Comparison of ENCODE assay signal across 16 cellular contexts in genomic region chr7:150307904-150308303, GRCh38. TPM values are rescaled to one million over a fixed set of nuclear protein-coding genes. Genes with fewer than 3 reads are reported as not detected.
"Had no signal": no experiment of that assay in that cellular context is flagged by ENCODE, and none has a peak within 500 bp of the region (broad histone marks: within the 10 kb centered on the region; RNA-seq: fewer than 3 reads in every experiment).

No MANE protein-coding gene starts in this region.

- H3K4me3 ChIP-seq: skin epidermis, transverse colon had no signal

- H3K27me3 ChIP-seq: neutrophil, transverse colon had no signal

- H3K9me3 ChIP-seq: neutrophil, transverse colon had no signal

- H3K27ac Mint-ChIP-seq: activated naive CD4-positive, alpha-beta T cell treated with anti-CD3 and anti-CD28 coated beads, Interleukin-2, amount 50 U/mL, for 24 hours; natural killer cell; T-cell had no signal

- H3K4me1 Mint-ChIP-seq: natural killer cell had no signal

- H3K27me3 Mint-ChIP-seq: activated naive CD4-positive, alpha-beta T cell treated with anti-CD3 and anti-CD28 coated beads, Interleukin-2, amount 50 U/mL, for 24 hours; T-cell had no signal

- H3K36me3 ChIP-seq: neutrophil, transverse colon had no signal

- H3K4me1 ChIP-seq: transverse colon had no signal

- DNase-seq: activated CD4-positive, CD25-positive, alpha-beta regulatory T cell treated with anti-CD3 and anti-CD28 coated beads, Interleukin-2, amount 50 U/mL, for 72 hours; erythroblast; islet precursor cell; mesenchymal stem cell; natural killer cell; stimulated activated CD4-positive, alpha-beta T cell treated with anti-CD3 and anti-CD28 coated beads, Interleukin-4, amount 100 ng/mL, for 4 hours; stimulated activated CD8-positive, alpha-beta memory T cell treated with anti-CD3 and anti-CD28 coated beads, Interleukin-4, amount 100 ng/mL, for 48 hours; stimulated activated naive CD8-positive, alpha-beta T cell treated with anti-CD3 and anti-CD28 coated beads, Interleukin-15, Interleukin-2, amounts not matched to agents 100 U/mL and 50 U/mL, for 24 hours; T-cell; T1000; transverse colon had no signal

- H3K27ac ChIP-seq: neutrophil, skin epidermis, transverse colon had no signal

- FAIRE-seq: colon had no signal

- H3K9me3 Mint-ChIP-seq: activated naive CD4-positive, alpha-beta T cell treated with anti-CD3 and anti-CD28 coated beads, Interleukin-2, amount 50 U/mL, for 24 hours; natural killer cell; T-cell had no signal

- H3K36me3 Mint-ChIP-seq: activated naive CD4-positive, alpha-beta T cell treated with anti-CD3 and anti-CD28 coated beads, Interleukin-2, amount 50 U/mL, for 24 hours; natural killer cell; T-cell had no signal

- H3K4me3 Mint-ChIP-seq: activated naive CD4-positive, alpha-beta T cell treated with anti-CD3 and anti-CD28 coated beads, Interleukin-2, amount 50 U/mL, for 24 hours; natural killer cell; T-cell had no signal

- ATAC-seq: left lobe of liver; natural killer cell; stimulated activated naive CD8-positive, alpha-beta T cell treated with anti-CD3 and anti-CD28 coated beads, Interleukin-15, Interleukin-2, amounts not matched to agents 100 U/mL and 50 U/mL, for 24 hours; T-cell had no signal

RNA-seq across cellular contexts. Expression of gene RARRES2, which starts 33.5 kb away (rescaled TPM):
- total RNA-seq: natural killer cell had no signal
